Comparison of ENCODE assay signal across 33 cellular contexts in the genomic region with DNA sequence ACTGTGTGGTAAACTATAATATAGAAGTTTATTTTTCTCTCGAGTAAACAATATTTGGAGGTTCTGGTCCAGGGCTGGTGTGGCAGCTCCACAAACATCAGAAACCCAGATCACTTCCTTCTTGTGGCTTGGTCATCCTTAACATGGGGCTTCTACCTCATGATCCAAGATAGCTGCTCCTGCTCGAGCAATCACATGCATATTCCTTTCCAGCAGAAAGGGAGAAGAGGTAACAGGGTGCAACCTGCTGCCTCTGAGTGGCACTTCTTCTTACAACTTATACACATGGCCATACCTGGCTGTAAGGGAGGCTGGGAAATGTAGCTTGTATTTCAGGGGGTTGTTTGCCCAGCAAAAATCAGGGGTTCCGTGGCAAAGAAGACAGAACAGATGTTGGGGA. TPM values are rescaled to one million over a fixed set of nuclear protein-coding genes. Genes with fewer than 3 reads are reported as not detected.
"Had no signal": no experiment of that assay in that cellular context is flagged by ENCODE, and none has a peak within 500 bp of the region (broad histone marks: within the 10 kb centered on the region; RNA-seq: fewer than 3 reads in every experiment).

No MANE protein-coding gene starts in this region.

- H2AFZ ChIP-seq: PC-9 had no signal

- ATAC-seq: activated CD8-positive, alpha-beta T cell treated with anti-CD3 and anti-CD28 coated beads for 36 hours; activated T-cell treated with anti-CD3 and anti-CD28 coated beads, Interleukin-2, amount 50 U/mL, for 72 hours; activated T-helper 17 cell treated with anti-CD3 and anti-CD28 coated beads, Interleukin-2, amount 50 U/mL, for 72 hours; body of pancreas; Right ventricle myocardium inferior had no signal

- H3K27ac ChIP-seq: ascending aorta, PC-9, WERI-Rb-1 had no signal

- H3K9me3 Mint-ChIP-seq: activated CD4-positive, alpha-beta T cell treated with anti-CD3 and anti-CD28 coated beads, Interleukin-2, amount 10 ng/mL, durations not matched to agents 24 days and 14 days; activated CD8-positive, alpha-beta T cell treated with anti-CD3 and anti-CD28 coated beads for 36 hours; activated naive CD4-positive, alpha-beta T cell treated with anti-CD3 and anti-CD28 coated beads, Interleukin-2, amount 50 U/mL, for 24 hours; activated naive CD8-positive, alpha-beta T cell treated with anti-CD3 and anti-CD28 coated beads, Interleukin-2, amount 10 ng/mL, durations not matched to agents 7 days and 5 days; activated T-cell treated with anti-CD3 and anti-CD28 coated beads, Interleukin-2, amount 50 U/mL, for 72 hours; activated T-helper 17 cell treated with anti-CD3 and anti-CD28 coated beads, Interleukin-2, amount 50 U/mL, for 72 hours had no signal

- H3K4me3 ChIP-seq: ascending aorta, body of pancreas, PC-9 had no signal

- H3K36me3 ChIP-seq: ascending aorta, WERI-Rb-1 had no signal

- DNase-seq: activated CD4-positive, alpha-beta T cell treated with anti-CD3 and anti-CD28 coated beads, Interleukin-2, amount 10 ng/mL, durations not matched to agents 24 days and 14 days; activated CD4-positive, alpha-beta T cell treated with anti-CD3 and anti-CD28 coated beads, Interleukin-2, amount 50 U/mL, for 4 hours; activated CD8-positive, alpha-beta T cell treated with anti-CD3 and anti-CD28 coated beads for 36 hours; activated effector memory CD4-positive, alpha-beta T cell treated with anti-CD3 and anti-CD28 coated beads, Interleukin-2, amount 50 U/mL, for 16 hours; activated naive CD4-positive, alpha-beta T cell treated with Interleukin-2 at 50 U/mL for 16 hours; activated naive CD8-positive, alpha-beta T cell treated with anti-CD3 and anti-CD28 coated beads, Interleukin-2, amount 10 ng/mL, durations not matched to agents 7 days and 5 days; activated T-cell treated with anti-CD3 and anti-CD28 coated beads, Interleukin-2, amount 50 U/mL, for 1 hour; activated T-cell treated with anti-CD3 and anti-CD28 coated beads, Interleukin-2, amount 50 U/mL, for 72 hours; amygdala; body of pancreas; caudate nucleus; cerebellar nuclear complex; NCI-H1092 treated with DMSO at 0.1 percent for 48 hours; NCI-H1417; NCI-H146; NCI-H187 treated with DMSO at 0.1 percent for 48 hours; NCI-H2081; NCI-H345; NCI-H526; NCI-H748 treated with DMSO at 0.1 percent for 48 hours; NK-92 treated with Interleukin-12 subunit alpha and Interleukin-12 subunit beta, amount 100 ng/mL, for 24 hours; SIG-M5; SW 1271; T-helper 1 cell; T-helper 2 cell; T-helper 9 cell; WERI-Rb-1 had no signal

- H3K4me1 Mint-ChIP-seq: activated naive CD4-positive, alpha-beta T cell treated with anti-CD3 and anti-CD28 coated beads, Interleukin-2, amount 50 U/mL, for 24 hours had no signal

- H3K27me3 ChIP-seq: ascending aorta, body of pancreas had no signal

- H3K36me3 Mint-ChIP-seq: activated naive CD4-positive, alpha-beta T cell treated with anti-CD3 and anti-CD28 coated beads, Interleukin-2, amount 50 U/mL, for 24 hours; activated naive CD8-positive, alpha-beta T cell treated with anti-CD3 and anti-CD28 coated beads, Interleukin-2, amount 10 ng/mL, durations not matched to agents 7 days and 5 days had no signal

- H3K4me1 ChIP-seq: ascending aorta had no signal

- H3K27ac Mint-ChIP-seq: activated CD4-positive, alpha-beta T cell treated with anti-CD3 and anti-CD28 coated beads, Interleukin-2, amount 10 ng/mL, durations not matched to agents 24 days and 14 days; activated CD8-positive, alpha-beta T cell treated with anti-CD3 and anti-CD28 coated beads for 36 hours; activated naive CD4-positive, alpha-beta T cell treated with anti-CD3 and anti-CD28 coated beads, Interleukin-2, amount 50 U/mL, for 24 hours; activated naive CD8-positive, alpha-beta T cell treated with anti-CD3 and anti-CD28 coated beads, Interleukin-2, amount 10 ng/mL, durations not matched to agents 7 days and 5 days; activated T-cell treated with anti-CD3 and anti-CD28 coated beads, Interleukin-2, amount 50 U/mL, for 72 hours; activated T-helper 17 cell treated with anti-CD3 and anti-CD28 coated beads, Interleukin-2, amount 50 U/mL, for 72 hours had no signal

- H3K4me3 Mint-ChIP-seq: activated CD4-positive, alpha-beta T cell treated with anti-CD3 and anti-CD28 coated beads, Interleukin-2, amount 10 ng/mL, durations not matched to agents 24 days and 14 days; activated CD8-positive, alpha-beta T cell treated with anti-CD3 and anti-CD28 coated beads for 36 hours; activated naive CD4-positive, alpha-beta T cell treated with anti-CD3 and anti-CD28 coated beads, Interleukin-2, amount 50 U/mL, for 24 hours; activated naive CD8-positive, alpha-beta T cell treated with anti-CD3 and anti-CD28 coated beads, Interleukin-2, amount 10 ng/mL, durations not matched to agents 7 days and 5 days; activated T-cell treated with anti-CD3 and anti-CD28 coated beads, Interleukin-2, amount 50 U/mL, for 72 hours; activated T-helper 17 cell treated with anti-CD3 and anti-CD28 coated beads, Interleukin-2, amount 50 U/mL, for 72 hours had no signal

- H3K9me3 ChIP-seq: ascending aorta, body of pancreas had no signal

RNA-seq across cellular contexts. Expression of a gene that starts 44.6 kb away (rescaled TPM):
- total RNA-seq: activated CD8-positive, alpha-beta T cell treated with anti-CD3 and anti-CD28 coated beads for 36 hours; activated naive CD8-positive, alpha-beta T cell treated with anti-CD3 and anti-CD28 coated beads, Interleukin-2, amount 10 ng/mL, durations not matched to agents 7 days and 5 days; activated T-cell treated with anti-CD3 and anti-CD28 coated beads, Interleukin-2, amount 50 U/mL, for 72 hours; OCI-LY7 had no signal

RNA-seq across cellular contexts. Expression of a gene that starts 54.7 kb away (rescaled TPM):
- total RNA-seq: OCI-LY7 had no signal
